Comparison of ENCODE assay signal across 8 cellular contexts in genomic region chr20:47493175-47493953, GRCh38. TPM values are rescaled to one million over a fixed set of nuclear protein-coding genes. Genes with fewer than 3 reads are reported as not detected.
A peak's percentile ranks its signal among the peaks of the same experiment; 100 is the strongest.
DNase-seq lines count a peak whose midpoint lies in the region; ATAC-seq, FAIRE-seq and TF ChIP-seq lines count a peak whose summit lies in the region.

No MANE protein-coding gene starts in this region.

- no peaks in the 10 kb centered on the region for H3K36me3 ChIP-seq in GM12878 (ENCODE audit: control insufficient read depth in 2 of 2, insufficient read depth in 2 of 2, low read length in 1 of 2)

- no peak for TF ChIP-seq EP300 in GM12878 (IDR thresholded peaks at IDR 0.05; ENCODE audit: borderline replicate concordance in 1 of 2, control insufficient read depth in 1 of 2, low read depth in 2 of 2, low read length in 2 of 2)

- peak overlapping the region in 1 of 3 experiments; percentile 7; a peak in 2 of 7 replicates for H3K27ac Mint-ChIP-seq in H9

- no peak overlapping the region for H3K14ac ChIP-seq in H9 (ENCODE audit: insufficient read depth, low read length)

- BruUV-seq in GM12878 (replicated peaks; lab: Mats Ljungman, UMichigan): TSS peak; percentile 66

- no peak overlapping the region for H3K18ac ChIP-seq in H9 (ENCODE audit: insufficient read length, low read depth, low read length)

- H3K79me2 ChIP-seq in GM12878 (ENCODE audit: control insufficient read depth, insufficient read depth, low read length) (peaks cover 4% of the 10 kb centered on the region), H9 (ENCODE audit: insufficient read depth, low read length) (no peaks in the 10 kb centered on the region)

- H2BK120ac ChIP-seq in H9 (ENCODE audit: low read depth, low read length, poor library complexity, severe bottlenecking): no peak overlapping the region

- no peak overlapping the region for H3T11ph ChIP-seq in H9 (ENCODE audit: low read length)

- no peaks in the 10 kb centered on the region for H3K79me1 ChIP-seq in H9 (ENCODE audit: insufficient read depth, low read depth, low read length, poor library complexity, severe bottlenecking)

- H2BK5ac ChIP-seq in H9 (ENCODE audit: insufficient read length, low read length): no peak overlapping the region

- H4K20me1 ChIP-seq in GM12878 (ENCODE audit: control insufficient read depth, insufficient read depth): no peaks in the 10 kb centered on the region
- no peaks in the 10 kb centered on the region for H4K20me1 ChIP-seq in H9 (ENCODE audit: control insufficient read depth, insufficient read depth, insufficient read length)

- no peak overlapping the region for H3K23ac ChIP-seq in H9 (ENCODE audit: insufficient read length, low read depth, low read length)

- FAIRE-seq in GM12878 (lab: Jason Lieb, UNC): no peak

- H3K9me3 ChIP-seq in GM12878 (replicated peaks; ENCODE audit: control insufficient read depth, insufficient read depth, low read length) (no peaks in the 10 kb centered on the region), H9 (ENCODE audit: control insufficient read depth, low read depth, low read length) (no peaks in the 10 kb centered on the region)

- H3K4me2 ChIP-seq in GM12878 (ENCODE audit: control insufficient read depth, insufficient read depth): peak overlapping the region; percentile 65
- H3K4me2 ChIP-seq in H9 (ENCODE audit: insufficient read depth, insufficient read length, low read length): no peak overlapping the region

- H3K36me3 Mint-ChIP-seq in H9 (ENCODE audit: insufficient read depth in 1 of 3, low read depth in 3 of 3): no peaks in the 10 kb centered on the region

- H3K27me3 ChIP-seq in GM12878 (replicated peaks in 1 of 2; ENCODE audit: control insufficient read depth in 2 of 2, insufficient read depth in 2 of 2, low read length in 1 of 2) (no peaks in the 10 kb centered on the region), H9 (ENCODE audit: insufficient read depth, low read length) (no peaks in the 10 kb centered on the region)

- H3K4ac ChIP-seq in H9 (ENCODE audit: low read depth, low read length): no peak overlapping the region

- H2AFZ ChIP-seq in GM12878 (ENCODE audit: control insufficient read depth, low read depth, low read length) (no peak overlapping the region; the same call in 1 of the 2 replicates), H9 (ENCODE audit: low read length) (no peak overlapping the region)

- DNase-seq in EL (peak; percentile 74), NB4 (ENCODE audit: low read depth) (peak; percentile 83), SKM-1 (lab: John Stamatoyannopoulos, UW; ENCODE audit: unreplicated experiment) (peak; percentile 71), GM12878 (ENCODE audit: low read depth, low spot score) (no peak), kidney glomerular epithelial cell (lab: John Stamatoyannopoulos, UW) (peak; percentile 43), H9 (no peak)
- peak; percentile 62 for DNase-seq in stimulated activated CD4-positive, alpha-beta T cell treated with anti-CD3 and anti-CD28 coated beads, Interleukin-4, amount 100 ng/mL, for 24 hours

- TF ChIP-seq POLR2A in NB4 (IDR thresholded peaks at IDR 0.05; ENCODE audit: extremely low read depth, insufficient read length) (no peak), GM12878 (IDR thresholded peaks at IDR 0.05; ENCODE audit: low read depth, low read length) (no peak)

- H3K4me1 ChIP-seq in GM12878 (ENCODE audit: control insufficient read depth, insufficient read depth, low read length) (peaks cover 81% of the 10 kb centered on the region), H9 (ENCODE audit: insufficient read depth, low read length) (peaks cover 3% of the 10 kb centered on the region; the same call in 1 of the 2 replicates)

- H2BK20ac ChIP-seq in H9 (ENCODE audit: low read depth, low read length, poor library complexity, severe bottlenecking): no peak overlapping the region

- ATAC-seq in GM12878 (peak; percentile 48), GM21717 (IDR thresholded peaks at IDR 0.05; ENCODE audit: unreplicated experiment) (no peak)

- no peak overlapping the region for H4K5ac ChIP-seq in H9 (ENCODE audit: insufficient read length, low read depth, low read length)

- no peaks in the 10 kb centered on the region for H3K9me3 Mint-ChIP-seq in H9

- intact Hi-C loops in GM12878 (cut with micrococcal nuclease; ENCODE audit: unreplicated experiment): no loop called here

- in situ Hi-C loops in GM12878 (cut with MboI): no loop called here

- peaks cover 8 to 9% of the 10 kb centered on the region in 2 experiments for H3K4me1 Mint-ChIP-seq in H9

- no peak overlapping the region for H3K4me3 ChIP-seq in NB4 (ENCODE audit: low read depth, low read length)
- peak overlapping the region; percentile 19 for H3K4me3 ChIP-seq in GM12878

- H3K4me3 Mint-ChIP-seq in H9: no peak overlapping the region

- no peak overlapping the region for H2BK15ac ChIP-seq in H9 (ENCODE audit: low read depth, low read length)

- POLR2A ChIA-PET in GM12878 (lab: Charles Lee): interaction anchor here (0.6 to 9.1 kb wide), 17 partner anchors 7 to 137 kb away, joined by 3 to 116 read pairs (median 4); partner anchors contain the start of genes NCOA3 and ZMYND8

- H3K27ac ChIP-seq in GM12878 (ENCODE audit: control insufficient read depth, insufficient read depth) (peak overlapping the region; percentile 82), H9 (ENCODE audit: insufficient read length, low read depth, low read length) (no peak overlapping the region)

- H3K56ac ChIP-seq in H9 (ENCODE audit: insufficient read length, low read depth, low read length): no peak overlapping the region

- TF ChIP-seq CTCF in NB4 (IDR thresholded peaks at IDR 0.05; ENCODE audit: low read depth, low read length): no peak
- no peak for TF ChIP-seq CTCF in GM12878 (IDR thresholded peaks at IDR 0.05 in 2 of 3, conservative IDR thresholded peaks at IDR 0.05 in 1 of 3; ENCODE audit: control insufficient read depth in 2 of 3, extremely low read depth in 1 of 3, insufficient read depth in 1 of 3, low read depth in 3 of 3, low read length in 3 of 3)
- TF ChIP-seq CTCF in H9 (conservative IDR thresholded peaks at IDR 0.05): no peak

- no peak overlapping the region for H4K91ac ChIP-seq in H9 (ENCODE audit: insufficient read length, low read depth, low read length)

- RAD21 ChIA-PET in GM12878 (lab: Charles Lee; ENCODE audit: unreplicated experiment): interaction anchor here (0.5 to 5.0 kb wide), 29 partner anchors 10 to 230 kb away, joined by 3 to 58 read pairs (median 4); partner anchors contain the start of genes NCOA3 and ZMYND8

- 0% methylated on average over 3 of the region's 3 CpGs for WGBS in GM12878 (ENCODE audit: insufficient coverage, insufficient replicate concordance, low lambda C conversion rate, missing lambda C conversion rate)
- WGBS in H9 (ENCODE audit: extremely low coverage, insufficient read length, low lambda C conversion rate): no CpG with 5 or more reads among the region's 3 CpGs

- CTCF ChIA-PET in GM12878 (lab: Yijun Ruan, JAX): interaction anchor here (0.6 to 2.6 kb wide), 15 partner anchors 9 to 220 kb away, joined by 3 to 17 read pairs (median 4); partner anchors contain the start of gene NCOA3

- no peak for TF ChIP-seq RAD21 in GM12878 (IDR thresholded peaks at IDR 0.05; ENCODE audit: insufficient read depth, low read depth, low read length)

- no peak overlapping the region for H2AK5ac ChIP-seq in H9 (ENCODE audit: insufficient read length, low read length)

- H2BK12ac ChIP-seq in H9 (ENCODE audit: insufficient read length, low read depth, low read length): no peak overlapping the region

- no peaks in the 10 kb centered on the region; the same call in 1 of the 2 replicates for H3K27me3 Mint-ChIP-seq in H9 (ENCODE audit: low read depth)

- H4K8ac ChIP-seq in H9 (replicated peaks; ENCODE audit: insufficient read length, low read depth, low read length): no peak overlapping the region

- SMC1A ChIA-PET in GM12878 (lab: Charles Lee; ENCODE audit: uncharacterized antibody, unreplicated experiment): interaction anchor here (0.6 to 9.2 kb wide), 27 partner anchors 8 to 140 kb away, joined by 3 to 125 read pairs (median 4); partner anchors contain the start of gene NCOA3

- H3K23me2 ChIP-seq in H9 (ENCODE audit: insufficient read length, low read depth, low read length, poor library complexity, severe bottlenecking): no peaks in the 10 kb centered on the region

- H3K9ac ChIP-seq in GM12878 (ENCODE audit: control insufficient read depth, insufficient read depth, low read length) (peak overlapping the region; percentile 37), H9 (ENCODE audit: extremely low read depth, insufficient read length, low read length) (no peak overlapping the region)

TF ChIP-seq in GM12878, 131 proteins besides CTCF, POLR2A, EP300 and RAD21 (continues in another document):
- peak; percentile 43 for TF ChIP-seq SKIL (IDR thresholded peaks at IDR 0.05; ENCODE audit: low read depth, poor library complexity, severe bottlenecking)

RNA-seq across cellular contexts. Expression of gene NCOA3, which starts 8.3 kb away (rescaled TPM):
- 241 and 256 TPM in 2 replicates for total RNA-seq in GM12878 (2013; cell fraction: nucleolus; rRNA removed)
- total RNA-seq in GM12878 (2014; rRNA removed) (82.4 and 88.7 TPM in 2 replicates), GM12878 (2014; rRNA removed; fragmentation: Illumina TruSeq; extraction: Trizol) (95.3 and 95.8 TPM in 2 replicates), GM12878 (2021) (87.4 and 96.2 TPM in 2 replicates), H9 (2021) (22.3 and 23.3 TPM in 2 replicates)
- polyA plus RNA-seq in GM12878 (2011; ENCODE audit: low read depth): 30.3 TPM
- polyA plus RNA-seq in GM12878 (2011; rRNA removed) (92.6 and 114 TPM in 2 replicates), GM12878 (2014; fragmentation: Illumina TruSeq; extraction: Trizol) (78.2 and 94.6 TPM in 2 replicates), GM12878 (2014; fragmentation: Nextera tagmentation; extraction: Ambion mirVana) (10 to 100 TPM; 16.9 to 18.0 TPM), GM12878 (2014; rRNA removed) (62.4 and 66.0 TPM in 2 replicates), GM12878 (2016; fragmentation: Nextera tagmentation; extraction: Ambion mirVana) (10 to 100 TPM; 68.1 to 69.1 TPM)
- 60.3 and 60.4 TPM in 2 replicates for polyA plus RNA-seq in GM12878 (2011; cell fraction: cytosol; rRNA removed)
- polyA plus RNA-seq in GM12878 (2011; cell fraction: nucleus; rRNA removed): 89.9 and 95.2 TPM in 2 replicates
- polyA plus RNA-seq in GM12878 (2012): 38.3 and 50.2 TPM in 2 replicates
- polyA minus RNA-seq in GM12878 (2011; rRNA and poly(A)+ RNA removed): 126 and 138 TPM in 2 replicates
- polyA minus RNA-seq in GM12878 (2011; cell fraction: cytosol; rRNA and poly(A)+ RNA removed): 52.3 and 52.4 TPM in 2 replicates
- polyA minus RNA-seq in GM12878 (2011; cell fraction: nucleus; rRNA and poly(A)+ RNA removed): 48.2 and 66.5 TPM in 2 replicates

Comparison
In these comparisons a context has a peak if more than half of its experiments do, and no peak if none do; other contexts are left out.
1. DNase-seq: peak in EL (single experiment), NB4 (single experiment), SKM-1 (single experiment), kidney glomerular epithelial cell (single experiment) and stimulated activated CD4-positive, alpha-beta T cell treated with anti-CD3 and anti-CD28 coated beads, Interleukin-4, amount 100 ng/mL, for 24 hours (single experiment); none in GM12878 (single experiment) and H9 (single experiment).